18 cellular contexts compared by ENCODE assay signal in the genomic region with DNA sequence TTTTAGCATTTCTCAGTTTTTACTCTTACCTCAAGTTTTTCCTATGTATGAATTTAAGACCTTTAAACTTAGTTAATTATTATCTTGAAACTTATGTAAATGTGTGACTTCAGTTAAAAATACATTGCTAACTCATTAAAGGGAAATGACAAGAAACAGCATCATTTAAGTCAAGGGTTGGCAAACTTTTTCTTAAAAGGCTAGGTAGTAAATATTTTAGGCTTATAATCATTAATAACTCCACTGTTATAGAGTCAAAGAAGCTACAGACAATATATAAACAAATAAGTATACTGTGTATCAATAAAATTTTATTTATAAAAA.
DNase-seq lines count a peak whose midpoint lies in the region; ATAC-seq, FAIRE-seq and TF ChIP-seq lines count a peak whose summit lies in the region.
"Had no signal": no experiment of that assay in that cellular context is flagged by ENCODE, and none has a peak within 500 bp of the region (broad histone marks: within the 10 kb centered on the region; RNA-seq: fewer than 3 reads in every experiment).

No MANE protein-coding gene starts in this region.

- H3K4me3 ChIP-seq in A549 (no peak overlapping the region), GM23248 (no peak overlapping the region), adipocyte (ENCODE audit: low read length) (peak overlapping the region; percentile 23), left lung (no peak overlapping the region)
- H3K4me3 ChIP-seq: HAP-1, K562 had no signal

- H2AFZ ChIP-seq in GM23248, result no peak overlapping the region

- H3K27ac ChIP-seq in A549, result peak overlapping the region; percentile 80 to 84
- peak overlapping the region; percentile 47 for H3K27ac ChIP-seq in GM23248
- H3K27ac ChIP-seq in left lung, result peak overlapping the region in 1 of 2 donors; percentile 11
- H3K27ac ChIP-seq: RWPE1 had no signal

- ATAC-seq in A549 (no peak), left lung (peak; percentile 44)
- ATAC-seq: K562 had no signal

- DNase-seq in A549 (ENCODE audit: low read depth in 1 of 2, low spot score in 1 of 2) (no peak), GM23248 (no peak), adipocyte (ENCODE audit: low read depth) (no peak), left lung (no peak), ureter (ENCODE audit: low spot score) (no peak), iPS-NIHi11 (ENCODE audit: low spot score) (no peak), cerebellum (ENCODE audit: low spot score) (no peak)
- DNase-seq in activated CD8-positive, alpha-beta memory T cell treated with anti-CD3 and anti-CD28 coated beads, Interleukin-2, amount 50 U/mL, for 48 hours, result no peak
- DNase-seq: CD4-positive, alpha-beta memory T cell; NCI-H187; NCI-H2107; NCI-H510A; NCI-H748 treated with DMSO at 0.1 percent for 48 hours; OCI-M1 had no signal

- TF ChIP-seq POLR2A in A549 (IDR thresholded peaks at IDR 0.05; ENCODE audit: low read length), result no peak

- no peak for TF ChIP-seq EP300 in A549 (IDR thresholded peaks at IDR 0.05)

- POLR2A ChIA-PET in A549 (lab: Yijun Ruan, JAX), result no interaction called here

- intact Hi-C loops in left lung (cut with DNase I), result no loop called here

- H3K4me1 ChIP-seq in A549 (peaks cover 41% of the 10 kb centered on the region), GM23248 (ENCODE audit: insufficient read depth) (peaks cover 42% of the 10 kb centered on the region), adipocyte (ENCODE audit: control insufficient read depth, insufficient read depth, low read length) (peaks cover 28% of the 10 kb centered on the region), left lung (no peaks in the 10 kb centered on the region)
- H3K4me1 ChIP-seq: HAP-1 had no signal

- H3K9ac ChIP-seq in GM23248 (no peak overlapping the region), adipocyte (ENCODE audit: low read length) (no peak overlapping the region)

- CTCF ChIA-PET in A549 (lab: Yijun Ruan, JAX), result no interaction called here

- TF ChIP-seq RAD21 in A549 (conservative IDR thresholded peaks at IDR 0.05 in 1 of 2, IDR thresholded peaks at IDR 0.05 in 1 of 2), result no peak

- H3K27me3 ChIP-seq in GM23248 (replicated peaks; ENCODE audit: insufficient read depth) (no peaks in the 10 kb centered on the region), adipocyte (replicated peaks; ENCODE audit: control insufficient read depth, insufficient read depth, low read length) (no peaks in the 10 kb centered on the region), left lung (no peaks in the 10 kb centered on the region)

- no peaks in the 10 kb centered on the region for H4K20me1 ChIP-seq in GM23248 (ENCODE audit: insufficient read depth)

- H3K9me2 ChIP-seq in GM23248 (ENCODE audit: insufficient read depth), result no peaks in the 10 kb centered on the region

- TF ChIP-seq CTCF in A549 (IDR thresholded peaks at IDR 0.05) (no peak), left lung (IDR thresholded peaks at IDR 0.05) (no peak)

- H3K36me3 ChIP-seq in GM23248 (ENCODE audit: low read depth) (no peaks in the 10 kb centered on the region), adipocyte (ENCODE audit: control insufficient read depth, insufficient read depth, low read length, severe bottlenecking) (no peaks in the 10 kb centered on the region), left lung (no peaks in the 10 kb centered on the region)
- H3K36me3 ChIP-seq: HAP-1 had no signal

- H3K9me3 ChIP-seq in A549 (peaks cover 22% of the 10 kb centered on the region), GM23248 (ENCODE audit: low read depth) (no peaks in the 10 kb centered on the region), adipocyte (ENCODE audit: control insufficient read depth, low read length) (peaks cover 21% of the 10 kb centered on the region), left lung (peaks cover 4 to 16% of the 10 kb centered on the region in 2 donors)
- H3K9me3 ChIP-seq: HAP-1 had no signal

- in situ Hi-C loops in GM23248 (cut with MboI), result no loop called here

- H3F3A ChIP-seq in GM23248 (ENCODE audit: insufficient read depth), result peaks cover 44% of the 10 kb centered on the region

- H3K4me2 ChIP-seq in A549, result peak overlapping the region; percentile 77
- no peak overlapping the region for H3K4me2 ChIP-seq in GM23248 (ENCODE audit: unreplicated experiment)

- H3K79me2 ChIP-seq in GM23248 (ENCODE audit: insufficient read depth), result no peaks in the 10 kb centered on the region

- FAIRE-seq in A549 (lab: Jason Lieb, UNC), result no peak
- FAIRE-seq: GM12891, K562 had no signal

TF ChIP-seq in A549, 52 proteins besides CTCF, POLR2A, EP300 and RAD21:
- TF ChIP-seq, protein P1, sequence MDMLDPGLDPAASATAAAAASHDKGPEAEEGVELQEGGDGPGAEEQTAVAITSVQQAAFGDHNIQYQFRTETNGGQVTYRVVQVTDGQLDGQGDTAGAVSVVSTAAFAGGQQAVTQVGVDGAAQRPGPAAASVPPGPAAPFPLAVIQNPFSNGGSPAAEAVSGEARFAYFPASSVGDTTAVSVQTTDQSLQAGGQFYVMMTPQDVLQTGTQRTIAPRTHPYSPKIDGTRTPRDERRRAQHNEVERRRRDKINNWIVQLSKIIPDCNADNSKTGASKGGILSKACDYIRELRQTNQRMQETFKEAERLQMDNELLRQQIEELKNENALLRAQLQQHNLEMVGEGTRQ (IDR thresholded peaks at IDR 0.05), result no peak
- TF ChIP-seq CBX2 (IDR thresholded peaks at IDR 0.05; ENCODE audit: borderline replicate concordance, low read depth), result no peak
- no peak for TF ChIP-seq ZNF302 (CRISPR knock-in tag; IDR thresholded peaks at IDR 0.05)
